In the genomic region with DNA sequence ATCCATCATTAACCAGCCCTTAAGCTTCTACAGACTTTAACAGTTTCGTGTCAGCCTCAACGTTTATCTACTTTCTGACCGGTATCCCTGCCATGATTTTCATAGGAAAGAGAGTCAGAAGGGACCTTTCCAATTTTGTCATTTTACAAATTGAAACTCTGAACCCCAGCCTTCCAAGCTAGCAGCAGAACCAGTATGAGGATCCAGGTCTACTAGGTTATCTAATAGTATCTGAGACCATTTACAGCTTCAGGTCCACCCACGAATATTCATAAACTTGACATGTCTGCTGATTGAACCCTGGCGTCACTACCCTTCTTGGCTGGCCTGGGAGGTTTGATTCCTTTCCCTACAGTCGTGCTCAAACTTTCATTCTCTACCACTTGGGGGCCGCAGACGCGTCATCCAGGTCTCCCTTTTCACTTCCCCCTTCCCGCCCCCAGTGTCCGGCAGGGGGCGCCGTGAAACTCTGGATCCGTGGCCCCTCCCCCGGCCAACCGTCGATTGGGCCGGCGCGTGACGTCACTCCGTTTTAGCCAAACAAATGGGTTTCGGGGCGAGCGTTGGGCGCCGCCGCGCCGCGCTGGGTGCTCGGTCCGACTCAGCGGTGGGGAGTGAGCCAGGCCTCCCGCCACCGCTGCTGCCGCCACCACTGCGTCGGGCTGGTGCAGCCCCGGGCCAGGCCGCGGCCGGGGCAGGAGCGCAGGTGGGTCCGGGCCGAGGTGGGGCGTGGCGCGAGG, we compare ENCODE assay signal across 8 cellular contexts. TPM values are rescaled to one million over a fixed set of nuclear protein-coding genes. Genes with fewer than 3 reads are reported as not detected.
DNase-seq lines count a peak whose midpoint lies in the region; ATAC-seq, FAIRE-seq and TF ChIP-seq lines count a peak whose summit lies in the region.

A gene with protein sequence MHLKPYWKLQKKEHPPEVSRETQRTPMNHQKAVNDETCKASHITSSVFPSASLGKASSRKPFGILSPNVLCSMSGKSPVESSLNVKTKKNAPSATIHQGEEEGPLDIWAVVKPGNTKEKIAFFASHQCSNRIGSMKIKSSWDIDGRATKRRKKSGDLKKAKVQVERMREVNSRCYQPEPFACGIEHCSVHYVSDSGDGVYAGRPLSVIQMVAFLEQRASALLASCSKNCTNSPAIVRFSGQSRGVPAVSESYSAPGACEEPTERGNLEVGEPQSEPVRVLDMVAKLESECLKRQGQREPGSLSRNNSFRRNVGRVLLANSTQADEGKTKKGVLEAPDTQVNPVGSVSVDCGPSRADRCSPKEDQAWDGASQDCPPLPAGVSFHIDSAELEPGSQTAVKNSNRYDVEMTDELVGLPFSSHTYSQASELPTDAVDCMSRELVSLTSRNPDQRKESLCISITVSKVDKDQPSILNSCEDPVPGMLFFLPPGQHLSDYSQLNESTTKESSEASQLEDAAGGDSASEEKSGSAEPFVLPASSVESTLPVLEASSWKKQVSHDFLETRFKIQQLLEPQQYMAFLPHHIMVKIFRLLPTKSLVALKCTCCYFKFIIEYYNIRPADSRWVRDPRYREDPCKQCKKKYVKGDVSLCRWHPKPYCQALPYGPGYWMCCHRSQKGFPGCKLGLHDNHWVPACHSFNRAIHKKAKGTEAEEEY (plus strand): TSS at position 590 of the 740 bp plus-strand sequence. CDS start 78,970 bp downstream, outside the sequence.

- peaks cover 12% of the 10 kb centered on the region for H3K4me1 Mint-ChIP-seq in endothelial cell (ENCODE audit: unreplicated experiment)

- no peaks in the 10 kb centered on the region for H3K9me2 ChIP-seq in OCI-LY1 (ENCODE audit: low read depth, low read length)

- no peaks in the 10 kb centered on the region for H3K9me3 Mint-ChIP-seq in endothelial cell (ENCODE audit: unreplicated experiment)

- TF ChIP-seq CTCF in D721Med (IDR thresholded peaks at IDR 0.05; ENCODE audit: insufficient read depth, missing control alignments) (peak; percentile 98), OCI-LY1 (IDR thresholded peaks at IDR 0.05; ENCODE audit: low read length) (peak; percentile 100), endothelial cell (IDR thresholded peaks at IDR 0.05; ENCODE audit: unreplicated experiment) (peak; percentile 99)

- H3K27me3 Mint-ChIP-seq in endothelial cell (ENCODE audit: unreplicated experiment): peaks cover 5% of the 10 kb centered on the region

- H3K4me1 ChIP-seq in HUES64 (ENCODE audit: insufficient read depth, low read length) (peaks cover 9% of the 10 kb centered on the region), OCI-LY1 (ENCODE audit: insufficient read depth, low read length, severe bottlenecking) (peaks cover 44% of the 10 kb centered on the region)

- ATAC-seq in GM21423 (IDR thresholded peaks at IDR 0.05; ENCODE audit: unreplicated experiment): peak; percentile 80

- peaks cover 42% of the 10 kb centered on the region for H3K79me2 ChIP-seq in OCI-LY1 (ENCODE audit: insufficient read depth, low read length)

- DNase-seq in D721Med (ENCODE audit: insufficient read length, low spot score): peak; percentile 74
- peak; percentile 100 for DNase-seq in activated CD8-positive, alpha-beta memory T cell treated with anti-CD3 and anti-CD28 coated beads, Interleukin-2, amount 50 U/mL, for 48 hours
- peak; percentile 100 for DNase-seq in endothelial cell (ENCODE audit: low spot score)
- DNase-seq in midbrain (lab: John Stamatoyannopoulos, UW): peak; percentile 99
- peak; percentile 99 to 100 for DNase-seq in stimulated activated CD8-positive, alpha-beta memory T cell treated with anti-CD3 and anti-CD28 coated beads, Interleukin-2, amount 100 ng/mL, for 48 hours (ENCODE audit: low read depth in 2 of 2)

- H3K9ac ChIP-seq in HUES64 (ENCODE audit: low read depth, low read length) (peak within 1 kb of the TSS; percentile 86), OCI-LY1 (ENCODE audit: low read length) (peak within 1 kb of the TSS; percentile 89)

- peak within 1 kb of the TSS; percentile 62; the same call in 1 of the 2 replicates for H2AFZ ChIP-seq in OCI-LY1 (ENCODE audit: low read length)

- 3% methylated on average over 49 of the region's 49 CpGs for WGBS in HUES64

- no peak for FAIRE-seq in D721Med (lab: Jason Lieb, UNC)

- H3K9me3 ChIP-seq in HUES64 (ENCODE audit: insufficient read depth, low read depth, low read length) (no peaks in the 10 kb centered on the region), OCI-LY1 (ENCODE audit: low read length) (no peaks in the 10 kb centered on the region)

- H4K20me1 ChIP-seq in OCI-LY1 (ENCODE audit: insufficient read depth, low read length): no peaks in the 10 kb centered on the region

- peak within 1 kb of the TSS; percentile 52; the same call in 1 of the 2 replicates for H3K27ac ChIP-seq in HUES64 (ENCODE audit: low read depth, low read length)
- peak within 1 kb of the TSS; percentile 71 for H3K27ac ChIP-seq in OCI-LY1 (ENCODE audit: low read depth, low read length, poor library complexity, severe bottlenecking)

- H3K4me2 ChIP-seq in OCI-LY1 (ENCODE audit: low read length): peak within 1 kb of the TSS; percentile 97

- no peaks in the 10 kb centered on the region for H3K27me3 ChIP-seq in HUES64 (ENCODE audit: insufficient read depth, low read length)
- H3K27me3 ChIP-seq in OCI-LY1 (ENCODE audit: insufficient read depth, low read length): no peaks in the 10 kb centered on the region

- peak within 1 kb of the TSS; percentile 94 for H3K4me3 Mint-ChIP-seq in endothelial cell (ENCODE audit: unreplicated experiment)

- H3K27ac Mint-ChIP-seq in endothelial cell (ENCODE audit: unreplicated experiment): peak within 1 kb of the TSS; percentile 89

- no peaks in the 10 kb centered on the region for H3F3A ChIP-seq in OCI-LY1 (ENCODE audit: insufficient read depth, low read length)

- H3K36me3 Mint-ChIP-seq in endothelial cell (ENCODE audit: low read depth, unreplicated experiment): no peaks in the 10 kb centered on the region

- H3K36me3 ChIP-seq in HUES64 (ENCODE audit: insufficient read depth, low read length) (no peaks in the 10 kb centered on the region), OCI-LY1 (ENCODE audit: insufficient read depth, low read length) (no peaks in the 10 kb centered on the region)

- H3K4me3 ChIP-seq in HUES64 (ENCODE audit: low read length): peak within 1 kb of the TSS; percentile 100
- H3K4me3 ChIP-seq in OCI-LY1 (ENCODE audit: low read depth, low read length, poor library complexity, severe bottlenecking): peak within 1 kb of the TSS; percentile 95

RNA-seq across cellular contexts. Expression of the gene that starts here (rescaled TPM):
- 7.2 TPM for polyA plus RNA-seq in HUES64 (2013, experiment 1 of 2)
- 8.4 TPM for polyA plus RNA-seq in HUES64 (2013, experiment 2 of 2)
- 14.2 TPM for total RNA-seq in endothelial cell (ENCODE audit: unreplicated experiment)

Comparison
In these comparisons a context has a peak if more than half of its experiments do, and no peak if none do; other contexts are left out.
1. Peak in every context shown above with its lines: DNase-seq, ATAC-seq, H3K4me3 ChIP-seq and H3K27ac ChIP-seq.